ENCODE assay signal across 1 cellular context in genomic region chr16:31274831-31275816, GRCh38.
TF ChIP-seq lines count a peak whose summit lies in the region.

No MANE protein-coding gene starts in this region.

TF ChIP-seq in K562, 482 proteins besides CTCF, POLR2A, EP300 and RAD21:
- TF ChIP-seq TAF9B (IDR thresholded peaks at IDR 0.05; ENCODE audit: partially characterized antibody): no peak
- TF ChIP-seq ZNF239 (CRISPR knock-in tag; IDR thresholded peaks at IDR 0.05): no peak
- no peak for TF ChIP-seq ZNF347 (CRISPR knock-in tag; IDR thresholded peaks at IDR 0.05; ENCODE audit: low read depth)
- TF ChIP-seq ZNF75A (CRISPR knock-in tag; IDR thresholded peaks at IDR 0.05): no peak
- TF ChIP-seq, protein P1, sequence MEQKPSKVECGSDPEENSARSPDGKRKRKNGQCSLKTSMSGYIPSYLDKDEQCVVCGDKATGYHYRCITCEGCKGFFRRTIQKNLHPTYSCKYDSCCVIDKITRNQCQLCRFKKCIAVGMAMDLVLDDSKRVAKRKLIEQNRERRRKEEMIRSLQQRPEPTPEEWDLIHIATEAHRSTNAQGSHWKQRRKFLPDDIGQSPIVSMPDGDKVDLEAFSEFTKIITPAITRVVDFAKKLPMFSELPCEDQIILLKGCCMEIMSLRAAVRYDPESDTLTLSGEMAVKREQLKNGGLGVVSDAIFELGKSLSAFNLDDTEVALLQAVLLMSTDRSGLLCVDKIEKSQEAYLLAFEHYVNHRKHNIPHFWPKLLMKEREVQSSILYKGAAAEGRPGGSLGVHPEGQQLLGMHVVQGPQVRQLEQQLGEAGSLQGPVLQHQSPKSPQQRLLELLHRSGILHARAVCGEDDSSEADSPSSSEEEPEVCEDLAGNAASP (IDR thresholded peaks at IDR 0.05): no peak
- TF ChIP-seq ZNF232 (CRISPR knock-in tag; IDR thresholded peaks at IDR 0.05): no peak
- 0 out of 2 replicates have a peak, but pooled peaks have one; percentile 28 for TF ChIP-seq DDX20 (tag; IDR thresholded peaks at IDR 0.05; ENCODE audit: low read depth)
- no peak for TF ChIP-seq BCL6 (CRISPR knock-in tag; IDR thresholded peaks at IDR 0.05)
- no peak for TF ChIP-seq PRPF4 (IDR thresholded peaks at IDR 0.05; ENCODE audit: insufficient read depth, low read depth, low read length, poor library complexity, severe bottlenecking)
- no peak for TF ChIP-seq KHSRP (IDR thresholded peaks at IDR 0.05)
- TF ChIP-seq NR4A1 (CRISPR knock-in tag; IDR thresholded peaks at IDR 0.05): no peak
- TF ChIP-seq NR4A1 (tag; IDR thresholded peaks at IDR 0.05): 0 out of 2 replicates have a peak, but pooled peaks have one; percentile 40
- no peak for TF ChIP-seq KLF6 (CRISPR knock-in tag; IDR thresholded peaks at IDR 0.05; ENCODE audit: borderline replicate concordance)
- TF ChIP-seq, protein P2, sequence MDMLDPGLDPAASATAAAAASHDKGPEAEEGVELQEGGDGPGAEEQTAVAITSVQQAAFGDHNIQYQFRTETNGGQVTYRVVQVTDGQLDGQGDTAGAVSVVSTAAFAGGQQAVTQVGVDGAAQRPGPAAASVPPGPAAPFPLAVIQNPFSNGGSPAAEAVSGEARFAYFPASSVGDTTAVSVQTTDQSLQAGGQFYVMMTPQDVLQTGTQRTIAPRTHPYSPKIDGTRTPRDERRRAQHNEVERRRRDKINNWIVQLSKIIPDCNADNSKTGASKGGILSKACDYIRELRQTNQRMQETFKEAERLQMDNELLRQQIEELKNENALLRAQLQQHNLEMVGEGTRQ (CRISPR knock-in tag; IDR thresholded peaks at IDR 0.05): 0 out of 2 replicates have a peak, but pooled peaks have one; percentile 13
- TF ChIP-seq SMARCE1 (IDR thresholded peaks at IDR 0.05): no peak
- no peak for TF ChIP-seq ZNF175 (CRISPR knock-in tag; IDR thresholded peaks at IDR 0.05; ENCODE audit: low read depth)
- TF ChIP-seq HDAC8 (tag; IDR thresholded peaks at IDR 0.05): peak; percentile 61; the same call in 1 of the 2 replicates
- no peak for TF ChIP-seq HNRNPUL1 (IDR thresholded peaks at IDR 0.05; ENCODE audit: low read length)
- TF ChIP-seq MEF2D (tag; conservative IDR thresholded peaks at IDR 0.05; ENCODE audit: low read depth): peak; percentile 46; the same call in 1 of the 2 replicates
- TF ChIP-seq, protein P3, sequence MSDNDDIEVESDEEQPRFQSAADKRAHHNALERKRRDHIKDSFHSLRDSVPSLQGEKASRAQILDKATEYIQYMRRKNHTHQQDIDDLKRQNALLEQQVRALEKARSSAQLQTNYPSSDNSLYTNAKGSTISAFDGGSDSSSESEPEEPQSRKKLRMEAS (CRISPR knock-in tag; IDR thresholded peaks at IDR 0.05): no peak
- peak; percentile 56; the same call in 1 of the 2 replicates for TF ChIP-seq CREB3 (tag; conservative IDR thresholded peaks at IDR 0.05; ENCODE audit: low read depth)
- no peak for TF ChIP-seq THRAP3 (IDR thresholded peaks at IDR 0.05; ENCODE audit: borderline replicate concordance)
- peak; percentile 51; the same call in 1 of the 2 replicates for TF ChIP-seq PTTG1 (tag; IDR thresholded peaks at IDR 0.05; ENCODE audit: low read depth)
- TF ChIP-seq, protein P4, sequence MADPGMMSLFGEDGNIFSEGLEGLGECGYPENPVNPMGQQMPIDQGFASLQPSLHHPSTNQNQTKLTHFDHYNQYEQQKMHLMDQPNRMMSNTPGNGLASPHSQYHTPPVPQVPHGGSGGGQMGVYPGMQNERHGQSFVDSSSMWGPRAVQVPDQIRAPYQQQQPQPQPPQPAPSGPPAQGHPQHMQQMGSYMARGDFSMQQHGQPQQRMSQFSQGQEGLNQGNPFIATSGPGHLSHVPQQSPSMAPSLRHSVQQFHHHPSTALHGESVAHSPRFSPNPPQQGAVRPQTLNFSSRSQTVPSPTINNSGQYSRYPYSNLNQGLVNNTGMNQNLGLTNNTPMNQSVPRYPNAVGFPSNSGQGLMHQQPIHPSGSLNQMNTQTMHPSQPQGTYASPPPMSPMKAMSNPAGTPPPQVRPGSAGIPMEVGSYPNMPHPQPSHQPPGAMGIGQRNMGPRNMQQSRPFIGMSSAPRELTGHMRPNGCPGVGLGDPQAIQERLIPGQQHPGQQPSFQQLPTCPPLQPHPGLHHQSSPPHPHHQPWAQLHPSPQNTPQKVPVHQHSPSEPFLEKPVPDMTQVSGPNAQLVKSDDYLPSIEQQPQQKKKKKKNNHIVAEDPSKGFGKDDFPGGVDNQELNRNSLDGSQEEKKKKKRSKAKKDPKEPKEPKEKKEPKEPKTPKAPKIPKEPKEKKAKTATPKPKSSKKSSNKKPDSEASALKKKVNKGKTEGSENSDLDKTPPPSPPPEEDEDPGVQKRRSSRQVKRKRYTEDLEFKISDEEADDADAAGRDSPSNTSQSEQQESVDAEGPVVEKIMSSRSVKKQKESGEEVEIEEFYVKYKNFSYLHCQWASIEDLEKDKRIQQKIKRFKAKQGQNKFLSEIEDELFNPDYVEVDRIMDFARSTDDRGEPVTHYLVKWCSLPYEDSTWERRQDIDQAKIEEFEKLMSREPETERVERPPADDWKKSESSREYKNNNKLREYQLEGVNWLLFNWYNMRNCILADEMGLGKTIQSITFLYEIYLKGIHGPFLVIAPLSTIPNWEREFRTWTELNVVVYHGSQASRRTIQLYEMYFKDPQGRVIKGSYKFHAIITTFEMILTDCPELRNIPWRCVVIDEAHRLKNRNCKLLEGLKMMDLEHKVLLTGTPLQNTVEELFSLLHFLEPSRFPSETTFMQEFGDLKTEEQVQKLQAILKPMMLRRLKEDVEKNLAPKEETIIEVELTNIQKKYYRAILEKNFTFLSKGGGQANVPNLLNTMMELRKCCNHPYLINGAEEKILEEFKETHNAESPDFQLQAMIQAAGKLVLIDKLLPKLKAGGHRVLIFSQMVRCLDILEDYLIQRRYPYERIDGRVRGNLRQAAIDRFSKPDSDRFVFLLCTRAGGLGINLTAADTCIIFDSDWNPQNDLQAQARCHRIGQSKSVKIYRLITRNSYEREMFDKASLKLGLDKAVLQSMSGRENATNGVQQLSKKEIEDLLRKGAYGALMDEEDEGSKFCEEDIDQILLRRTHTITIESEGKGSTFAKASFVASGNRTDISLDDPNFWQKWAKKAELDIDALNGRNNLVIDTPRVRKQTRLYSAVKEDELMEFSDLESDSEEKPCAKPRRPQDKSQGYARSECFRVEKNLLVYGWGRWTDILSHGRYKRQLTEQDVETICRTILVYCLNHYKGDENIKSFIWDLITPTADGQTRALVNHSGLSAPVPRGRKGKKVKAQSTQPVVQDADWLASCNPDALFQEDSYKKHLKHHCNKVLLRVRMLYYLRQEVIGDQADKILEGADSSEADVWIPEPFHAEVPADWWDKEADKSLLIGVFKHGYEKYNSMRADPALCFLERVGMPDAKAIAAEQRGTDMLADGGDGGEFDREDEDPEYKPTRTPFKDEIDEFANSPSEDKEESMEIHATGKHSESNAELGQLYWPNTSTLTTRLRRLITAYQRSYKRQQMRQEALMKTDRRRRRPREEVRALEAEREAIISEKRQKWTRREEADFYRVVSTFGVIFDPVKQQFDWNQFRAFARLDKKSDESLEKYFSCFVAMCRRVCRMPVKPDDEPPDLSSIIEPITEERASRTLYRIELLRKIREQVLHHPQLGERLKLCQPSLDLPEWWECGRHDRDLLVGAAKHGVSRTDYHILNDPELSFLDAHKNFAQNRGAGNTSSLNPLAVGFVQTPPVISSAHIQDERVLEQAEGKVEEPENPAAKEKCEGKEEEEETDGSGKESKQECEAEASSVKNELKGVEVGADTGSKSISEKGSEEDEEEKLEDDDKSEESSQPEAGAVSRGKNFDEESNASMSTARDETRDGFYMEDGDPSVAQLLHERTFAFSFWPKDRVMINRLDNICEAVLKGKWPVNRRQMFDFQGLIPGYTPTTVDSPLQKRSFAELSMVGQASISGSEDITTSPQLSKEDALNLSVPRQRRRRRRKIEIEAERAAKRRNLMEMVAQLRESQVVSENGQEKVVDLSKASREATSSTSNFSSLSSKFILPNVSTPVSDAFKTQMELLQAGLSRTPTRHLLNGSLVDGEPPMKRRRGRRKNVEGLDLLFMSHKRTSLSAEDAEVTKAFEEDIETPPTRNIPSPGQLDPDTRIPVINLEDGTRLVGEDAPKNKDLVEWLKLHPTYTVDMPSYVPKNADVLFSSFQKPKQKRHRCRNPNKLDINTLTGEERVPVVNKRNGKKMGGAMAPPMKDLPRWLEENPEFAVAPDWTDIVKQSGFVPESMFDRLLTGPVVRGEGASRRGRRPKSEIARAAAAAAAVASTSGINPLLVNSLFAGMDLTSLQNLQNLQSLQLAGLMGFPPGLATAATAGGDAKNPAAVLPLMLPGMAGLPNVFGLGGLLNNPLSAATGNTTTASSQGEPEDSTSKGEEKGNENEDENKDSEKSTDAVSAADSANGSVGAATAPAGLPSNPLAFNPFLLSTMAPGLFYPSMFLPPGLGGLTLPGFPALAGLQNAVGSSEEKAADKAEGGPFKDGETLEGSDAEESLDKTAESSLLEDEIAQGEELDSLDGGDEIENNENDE (IDR thresholded peaks at IDR 0.05; ENCODE audit: low read depth, low read length): no peak
- no peak for TF ChIP-seq ARID1B (IDR thresholded peaks at IDR 0.05)
